Comparison of ENCODE assay signal across 20 cellular contexts in the genomic region with DNA sequence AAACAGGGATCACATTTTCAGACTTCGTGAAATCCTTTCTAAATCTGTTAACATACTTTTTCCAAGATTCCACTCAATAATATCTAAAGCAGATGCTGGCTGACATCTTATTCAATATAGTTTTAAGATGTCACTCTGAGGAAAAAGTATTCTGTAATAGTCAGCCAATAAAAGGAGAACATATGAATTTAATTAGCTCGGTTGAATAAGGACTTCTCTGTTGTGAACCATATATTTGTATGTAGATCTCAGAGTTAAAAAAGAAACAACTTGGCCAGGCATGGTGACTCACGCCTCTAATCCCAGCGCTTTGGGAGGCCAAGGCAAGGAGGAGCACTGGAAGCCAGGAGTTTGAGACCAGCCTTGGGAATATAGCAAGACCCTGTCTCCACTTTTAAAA. TPM values are rescaled to one million over a fixed set of nuclear protein-coding genes. Genes with fewer than 3 reads are reported as not detected.
DNase-seq lines count a peak whose midpoint lies in the region; ATAC-seq and TF ChIP-seq lines count a peak whose summit lies in the region.
"Had no signal": no experiment of that assay in that cellular context is flagged by ENCODE, and none has a peak within 500 bp of the region (broad histone marks: within the 10 kb centered on the region; RNA-seq: fewer than 3 reads in every experiment).

No MANE protein-coding gene starts in this region.

- H3K4me3 ChIP-seq in AG09309 (ENCODE audit: control insufficient read depth, low read depth, low read length): no peak overlapping the region
- H3K4me3 ChIP-seq in fibroblast of the aortic adventitia (ENCODE audit: low read depth, low read length): no peak overlapping the region
- H3K4me3 ChIP-seq: GM12878 had no signal

- DNase-seq in AG09309 (ENCODE audit: low read depth) (peak; percentile 65), GM04504 (ENCODE audit: low read depth) (peak; percentile 24), fibroblast of the aortic adventitia (ENCODE audit: low read depth) (peak; percentile 38), NCI-H226 (no peak)
- DNase-seq: COR-L47, DMS 273 treated with DMSO at 0.1 percent for 48 hours, DND-41, GDM1, IMR-90, MM.1S, NCI-H1092, NCI-H1436 treated with DMSO at 0.1 percent for 48 hours, NCI-H2029, Right ventricle myocardium superior, T-helper 1 cell had no signal

- ATAC-seq in SK-N-SH treated with all-trans-retinoic acid at 6 μM for 48 hours: peak; percentile 74
- ATAC-seq in HG03460 (IDR thresholded peaks at IDR 0.05; ENCODE audit: unreplicated experiment): no peak
- no peak for ATAC-seq in GM21717 (IDR thresholded peaks at IDR 0.05; ENCODE audit: unreplicated experiment)
- ATAC-seq in HG03432 (IDR thresholded peaks at IDR 0.05; ENCODE audit: unreplicated experiment): no peak
- ATAC-seq: GM12878 had no signal

- TF ChIP-seq CTCF in AG09309 (IDR thresholded peaks at IDR 0.05; ENCODE audit: control insufficient read depth, insufficient read depth, low read depth, low read length, missing control alignments): no peak
- no peak for TF ChIP-seq CTCF in fibroblast of the aortic adventitia (IDR thresholded peaks at IDR 0.05; ENCODE audit: insufficient read depth, low read length)

TF ChIP-seq in SK-N-SH treated with all-trans-retinoic acid at 6 μM for 48 hours, 23 proteins besides CTCF, POLR2A, EP300 and RAD21:
- TF ChIP-seq ZNF8 (CRISPR knock-in tag; IDR thresholded peaks at IDR 0.05): no peak
- TF ChIP-seq TOX (CRISPR knock-in tag; IDR thresholded peaks at IDR 0.05; ENCODE audit: borderline replicate concordance): no peak
- no peak for TF ChIP-seq OSR1 (CRISPR knock-in tag; IDR thresholded peaks at IDR 0.05)
- TF ChIP-seq ARNTL (CRISPR knock-in tag; IDR thresholded peaks at IDR 0.05; ENCODE audit: borderline replicate concordance, low read depth): no peak
- TF ChIP-seq ZNF70 (CRISPR knock-in tag; IDR thresholded peaks at IDR 0.05): no peak
- TF ChIP-seq, protein P1, sequence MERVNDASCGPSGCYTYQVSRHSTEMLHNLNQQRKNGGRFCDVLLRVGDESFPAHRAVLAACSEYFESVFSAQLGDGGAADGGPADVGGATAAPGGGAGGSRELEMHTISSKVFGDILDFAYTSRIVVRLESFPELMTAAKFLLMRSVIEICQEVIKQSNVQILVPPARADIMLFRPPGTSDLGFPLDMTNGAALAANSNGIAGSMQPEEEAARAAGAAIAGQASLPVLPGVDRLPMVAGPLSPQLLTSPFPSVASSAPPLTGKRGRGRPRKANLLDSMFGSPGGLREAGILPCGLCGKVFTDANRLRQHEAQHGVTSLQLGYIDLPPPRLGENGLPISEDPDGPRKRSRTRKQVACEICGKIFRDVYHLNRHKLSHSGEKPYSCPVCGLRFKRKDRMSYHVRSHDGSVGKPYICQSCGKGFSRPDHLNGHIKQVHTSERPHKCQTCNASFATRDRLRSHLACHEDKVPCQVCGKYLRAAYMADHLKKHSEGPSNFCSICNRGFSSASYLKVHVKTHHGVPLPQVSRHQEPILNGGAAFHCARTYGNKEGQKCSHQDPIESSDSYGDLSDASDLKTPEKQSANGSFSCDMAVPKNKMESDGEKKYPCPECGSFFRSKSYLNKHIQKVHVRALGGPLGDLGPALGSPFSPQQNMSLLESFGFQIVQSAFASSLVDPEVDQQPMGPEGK (CRISPR knock-in tag; IDR thresholded peaks at IDR 0.05; ENCODE audit: borderline replicate concordance): no peak
- TF ChIP-seq ZNF565 (CRISPR knock-in tag; conservative IDR thresholded peaks at IDR 0.05; ENCODE audit: low read depth): no peak
- TF ChIP-seq, protein P2, sequence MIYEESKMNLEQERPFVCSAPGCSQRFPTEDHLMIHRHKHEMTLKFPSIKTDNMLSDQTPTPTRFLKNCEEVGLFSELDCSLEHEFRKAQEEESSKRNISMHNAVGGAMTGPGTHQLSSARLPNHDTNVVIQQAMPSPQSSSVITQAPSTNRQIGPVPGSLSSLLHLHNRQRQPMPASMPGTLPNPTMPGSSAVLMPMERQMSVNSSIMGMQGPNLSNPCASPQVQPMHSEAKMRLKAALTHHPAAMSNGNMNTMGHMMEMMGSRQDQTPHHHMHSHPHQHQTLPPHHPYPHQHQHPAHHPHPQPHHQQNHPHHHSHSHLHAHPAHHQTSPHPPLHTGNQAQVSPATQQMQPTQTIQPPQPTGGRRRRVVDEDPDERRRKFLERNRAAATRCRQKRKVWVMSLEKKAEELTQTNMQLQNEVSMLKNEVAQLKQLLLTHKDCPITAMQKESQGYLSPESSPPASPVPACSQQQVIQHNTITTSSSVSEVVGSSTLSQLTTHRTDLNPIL (CRISPR knock-in tag; IDR thresholded peaks at IDR 0.05; ENCODE audit: low read depth): no peak
- no peak for TF ChIP-seq ESRRG (CRISPR knock-in tag; IDR thresholded peaks at IDR 0.05)
- no peak for TF ChIP-seq ISL1 (CRISPR knock-in tag; IDR thresholded peaks at IDR 0.05)
- TF ChIP-seq BACH2 (CRISPR knock-in tag; IDR thresholded peaks at IDR 0.05; ENCODE audit: borderline replicate concordance): no peak
- TF ChIP-seq ZC3H10 (CRISPR knock-in tag; IDR thresholded peaks at IDR 0.05): no peak

RNA-seq across cellular contexts. Expression of gene CD24, which starts 7.4 kb away (rescaled TPM):
- 1.7 and 4.5 TPM in 2 replicates for total RNA-seq in fibroblast of the aortic adventitia (ENCODE audit: low replicate concordance)

RNA-seq across cellular contexts. Expression of gene MTRES1, which starts 46.1 kb away (rescaled TPM):
- total RNA-seq in fibroblast of the aortic adventitia (ENCODE audit: low replicate concordance): 13.9 and 34.3 TPM in 2 replicates
